1 cellular context compared by ENCODE assay signal in the genomic region with DNA sequence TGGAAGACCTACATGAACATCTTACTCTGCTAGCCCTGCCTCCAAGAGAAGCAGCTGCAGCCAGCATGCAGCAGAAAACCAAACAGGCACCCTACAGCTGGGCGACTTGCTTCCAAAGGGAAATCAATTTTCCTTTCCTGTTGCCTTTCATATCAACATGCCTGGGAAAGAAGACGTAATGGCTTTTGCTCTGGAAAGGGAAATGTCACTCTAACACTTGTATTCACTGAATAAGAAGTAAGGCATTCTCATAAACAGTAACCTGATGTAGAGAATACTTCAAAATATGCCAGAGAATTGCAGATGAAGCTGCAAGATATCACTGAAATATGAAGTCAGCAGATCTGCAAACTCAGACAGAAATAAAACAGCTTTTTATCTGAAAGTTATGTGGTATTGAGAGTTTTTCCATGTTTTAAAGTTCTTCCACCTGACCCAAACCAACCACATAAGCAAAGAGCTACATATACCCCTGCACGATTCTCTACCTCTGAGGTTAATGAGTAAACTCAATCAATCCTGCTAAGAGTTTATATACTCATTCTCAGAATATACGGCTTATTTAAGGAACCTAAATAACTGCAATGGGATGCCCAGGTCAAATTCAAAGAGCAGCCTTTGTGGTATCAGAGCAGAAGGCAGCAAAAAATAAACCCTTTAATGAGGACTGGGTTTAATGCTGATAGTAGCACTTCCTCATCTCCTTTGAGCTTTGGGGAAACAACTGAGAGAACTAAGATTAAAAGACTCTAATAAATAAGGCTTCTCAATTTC.
TF ChIP-seq lines count a peak whose summit lies in the region.

No MANE protein-coding gene starts in this region.

TF ChIP-seq in WTC11, 78 proteins besides CTCF, POLR2A, EP300 and RAD21 (continued from another document):
- TF ChIP-seq ATF6 (CRISPR knock-in tag; IDR thresholded peaks at IDR 0.05) (no peak), ZNF121 (CRISPR knock-in tag; IDR thresholded peaks at IDR 0.05) (no peak), NFYB (CRISPR knock-in tag; conservative IDR thresholded peaks at IDR 0.05; ENCODE audit: low read depth) (no peak), FOXP1 (CRISPR knock-in tag; IDR thresholded peaks at IDR 0.05; ENCODE audit: borderline replicate concordance) (no peak), MXD4 (CRISPR knock-in tag; IDR thresholded peaks at IDR 0.05; ENCODE audit: borderline replicate concordance) (no peak), ATF1 (CRISPR knock-in tag; IDR thresholded peaks at IDR 0.05) (no peak), IRF2 (CRISPR knock-in tag; IDR thresholded peaks at IDR 0.05; ENCODE audit: borderline replicate concordance, low read depth) (no peak), KAT7 (CRISPR knock-in tag; IDR thresholded peaks at IDR 0.05; ENCODE audit: borderline replicate concordance) (no peak), IRF1 (CRISPR knock-in tag; IDR thresholded peaks at IDR 0.05) (no peak), ZNF423 (CRISPR knock-in tag; IDR thresholded peaks at IDR 0.05) (no peak), ZNF138 (CRISPR knock-in tag; conservative IDR thresholded peaks at IDR 0.05) (no peak), GABPB1 (CRISPR knock-in tag; IDR thresholded peaks at IDR 0.05) (no peak)
TF ChIP-seq in WTC11: peak in this region for 0.
